Comparison of ENCODE assay signal across 23 cellular contexts in the genomic region with DNA sequence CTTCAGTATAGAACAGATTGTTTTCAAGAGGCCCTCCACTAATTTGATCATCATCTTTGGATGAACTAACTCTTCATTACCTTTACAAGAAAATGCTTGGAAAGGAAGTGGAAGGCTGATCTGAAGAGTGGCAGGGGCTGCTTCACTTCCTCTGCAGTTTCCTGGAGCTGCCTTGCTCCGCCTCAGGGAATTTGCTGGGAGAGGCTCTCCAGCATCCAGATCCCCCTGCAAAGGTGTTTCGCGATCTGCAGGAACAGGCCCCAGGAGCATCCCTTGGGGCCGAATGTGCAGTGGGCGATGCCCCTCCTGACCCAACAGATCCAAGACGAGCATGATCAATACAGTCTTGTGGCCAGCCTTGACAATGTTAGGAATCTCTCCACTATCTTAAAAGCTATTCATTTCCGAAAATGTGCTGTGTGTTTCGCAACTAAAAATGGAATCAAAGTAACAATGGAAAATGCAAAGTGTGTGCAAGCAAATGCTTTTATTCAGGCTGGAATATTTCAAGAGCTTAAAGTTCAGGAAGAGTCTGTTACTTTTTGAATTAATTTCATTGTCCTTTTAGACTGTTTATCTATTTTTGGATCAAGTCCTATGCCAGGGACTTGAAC. TPM values are rescaled to one million over a fixed set of nuclear protein-coding genes. Genes with fewer than 3 reads are reported as not detected.
A peak's percentile ranks its signal among the peaks of the same experiment; 100 is the strongest.
DNase-seq lines count a peak whose midpoint lies in the region; ATAC-seq and TF ChIP-seq lines count a peak whose summit lies in the region.
"Had no signal": no experiment of that assay in that cellular context is flagged by ENCODE, and none has a peak within 500 bp of the region (broad histone marks: within the 10 kb centered on the region; RNA-seq: fewer than 3 reads in every experiment).

No MANE protein-coding gene starts in this region.

- H3K9ac ChIP-seq in PC-3 (ENCODE audit: low read length) = no peak overlapping the region

- 66 to 84% (median 78%) methylated on average over 8 of the region's 8 CpGs for WGBS in spleen, 5 donors

- TF ChIP-seq POLR2A in spleen (IDR thresholded peaks at IDR 0.05) = no peak

- no peaks in the 10 kb centered on the region for H3K9me2 ChIP-seq in PC-3 (replicated peaks; ENCODE audit: low read length)

- DNase-seq in NCI-H82 (lab: John Stamatoyannopoulos, UW) (peak; percentile 6), NCI-H82 treated with DMSO at 0.1 percent for 48 hours (lab: John Stamatoyannopoulos, UW; ENCODE audit: unreplicated experiment) (no peak), SK-MEL-5 (ENCODE audit: low read depth, low spot score) (peak; percentile 37), foreskin melanocyte (peak; percentile 73), spleen (peak; percentile 8), PC-3 (no peak), T-helper 9 cell (no peak), NCI-H2029 treated with DMSO at 0.1 percent for 48 hours (lab: John Stamatoyannopoulos, UW) (no peak)
- DNase-seq: activated CD4-positive, alpha-beta memory T cell treated with anti-CD3 and anti-CD28 coated beads, Interleukin-2, amount 10 ng/mL, durations not matched to agents 7 days and 5 days; activated CD4-positive, CD25-positive, alpha-beta regulatory T cell; activated gamma-delta T cell treated with Interleukin-2 at 50 U/mL for 16 hours; DMS79 treated with DMSO at 0.1 percent for 48 hours; midbrain; NCI-H1436 treated with DMSO at 0.1 percent for 48 hours; NCI-H524; RPMI8226; stimulated activated CD4-positive, alpha-beta T cell treated with anti-CD3 and anti-CD28 coated beads, Interleukin-2, amount 100 ng/mL, for 48 hours; stimulated activated naive CD4-positive, alpha-beta T cell treated with Interleukin-2 at 50 U/mL for 16 hours; T1000 had no signal

- H3K9me3 ChIP-seq in spleen (no peaks in the 10 kb centered on the region), PC-3 (ENCODE audit: low read length) (no peaks in the 10 kb centered on the region)
- H3K9me3 ChIP-seq: MG63 had no signal

- H3K27ac ChIP-seq in spleen (no peak overlapping the region), PC-3 (ENCODE audit: low read length) (no peak overlapping the region)
- H3K27ac ChIP-seq: 22Rv1, coronary artery had no signal

- no peak overlapping the region for H3K4me3 ChIP-seq in spleen
- no peak overlapping the region for H3K4me3 ChIP-seq in PC-3 (ENCODE audit: low read length)
- H3K4me3 ChIP-seq: coronary artery, MG63 had no signal

- no peaks in the 10 kb centered on the region for H3K79me2 ChIP-seq in PC-3 (ENCODE audit: low read length)

- TF ChIP-seq CTCF in spleen (IDR thresholded peaks at IDR 0.05 in 8 of 11, conservative IDR thresholded peaks at IDR 0.05 in 3 of 11) (no peak), PC-3 (conservative IDR thresholded peaks at IDR 0.05; ENCODE audit: low read depth, low read length) (no peak)

- CTCF ChIA-PET in PC-3 (lab: Charles Lee) = no interaction called here

- BruUV-seq in PC-3 (replicated peaks; lab: Mats Ljungman, UMichigan) = no TSS peak

- no peaks in the 10 kb centered on the region for H3F3A ChIP-seq in PC-3 (ENCODE audit: low read length, unreplicated experiment)

- H4K20me1 ChIP-seq in PC-3 (ENCODE audit: low read length) = no peaks in the 10 kb centered on the region

- H3K36me3 ChIP-seq in spleen (no peaks in the 10 kb centered on the region), PC-3 (ENCODE audit: low read depth, low read length) (no peaks in the 10 kb centered on the region)
- H3K36me3 ChIP-seq: MG63 had no signal

- no peak overlapping the region for H2AFZ ChIP-seq in PC-3 (ENCODE audit: low read length)

- in situ Hi-C loops in SK-MEL-5 (cut with HindIII; ENCODE audit: low pct_unique_long_range_greater_than_20kb, low sequenced_read_pairs) = no loop called here

- H3K4me1 ChIP-seq in spleen (peaks cover 0 to 21% (median 8%) of the 10 kb centered on the region in 6 donors), PC-3 (ENCODE audit: insufficient read depth, low read length) (peaks cover 6% of the 10 kb centered on the region; the same call in 1 of the 2 replicates)

- POLR2A ChIA-PET in PC-3 (lab: Charles Lee; ENCODE audit: unreplicated experiment) = no interaction called here

- intact Hi-C loops in spleen (cut with DNase I; ENCODE audit: low total_unique reads) (no loop called here), PC-3 (cut with micrococcal nuclease) (no loop called here)

- no peaks in the 10 kb centered on the region for H3K27me3 ChIP-seq in spleen (replicated peaks in 1 of 7)
- H3K27me3 ChIP-seq in PC-3 (ENCODE audit: low read length) = no peaks in the 10 kb centered on the region
- H3K27me3 ChIP-seq: MG63 had no signal

- ATAC-seq in PC-3 = no peak
- ATAC-seq: left lobe of liver had no signal

- no peak overlapping the region for H3K4me2 ChIP-seq in PC-3 (ENCODE audit: low read length)

RNA-seq across cellular contexts. Expression of a gene that starts 24.1 kb away (rescaled TPM):
- total RNA-seq in SK-MEL-5 (2014; rRNA removed; shearing (Covaris generic)) = 25.1 and 28.4 TPM in 2 replicates
- 35.8 and 44.7 TPM in 2 replicates for polyA plus RNA-seq in SK-MEL-5 (2015; cell fraction: cytosol; rRNA removed)
- polyA plus RNA-seq in SK-MEL-5 (2015; cell fraction: nucleus; rRNA removed) = 213 and 233 TPM in 2 replicates
- total RNA-seq in spleen (100 to 1,000 TPM in 6 of 7 donors, 10 to 100 TPM in 1; 83.3 to 126 (median 115) TPM), PC-3 (2014; rRNA removed) (42.8 and 46.6 TPM in 2 replicates)
- polyA plus RNA-seq in spleen = 10 to 100 TPM; 54.1 to 81.5 (median 80.7) TPM

RNA-seq across cellular contexts. Expression of a gene that starts 30.3 kb away (rescaled TPM):
- 6.2 and 6.4 TPM in 2 replicates for total RNA-seq in SK-MEL-5 (2014; rRNA removed; shearing (Covaris generic))
- 46.2 and 58.6 TPM in 2 replicates for polyA plus RNA-seq in SK-MEL-5 (2015; cell fraction: cytosol; rRNA removed)
- polyA plus RNA-seq in SK-MEL-5 (2015; cell fraction: nucleus; rRNA removed) = 14.3 and 16.0 TPM in 2 replicates
- total RNA-seq in spleen (10 to 100 TPM; 15.1 to 36.0 (median 18.3) TPM), PC-3 (2014; rRNA removed) (47.1 and 47.6 TPM in 2 replicates)
- 1 to 10 TPM; 2.1 to 7.2 (median 3.5) TPM for polyA plus RNA-seq in spleen

Comparison
In these comparisons a context has a peak if more than half of its experiments do, and no peak if none do; other contexts are left out.
1. DNase-seq: peak in NCI-H82 (single experiment), SK-MEL-5 (single experiment), foreskin melanocyte (single experiment) and spleen (single experiment); none in NCI-H82 treated with DMSO at 0.1 percent for 48 hours (single experiment), PC-3 (single experiment), T-helper 9 cell (single experiment) and NCI-H2029 treated with DMSO at 0.1 percent for 48 hours (single experiment).